In genomic region chr19:51338563-51339312, GRCh38 we compare ENCODE assay signal across 8 cellular contexts. TPM values are rescaled to one million over a fixed set of nuclear protein-coding genes. Genes with fewer than 3 reads are reported as not detected.
DNase-seq lines count a peak whose midpoint lies in the region; ATAC-seq, FAIRE-seq and TF ChIP-seq lines count a peak whose summit lies in the region.

No MANE protein-coding gene starts in this region.

- intact Hi-C loops in Calu3 (cut with micrococcal nuclease; ENCODE audit: unreplicated experiment): loop anchor here (1.0 to 5.0 kb wide), 3 partner anchors 28 to 324 kb away; partner anchors contain the start of gene ETFB
- intact Hi-C loops in Right ventricle myocardium superior (cut with DNase I): loop anchor here (2.0 kb wide), 1 partner anchor 100 kb away; no protein-coding TSS in a partner anchor
- intact Hi-C loops in pancreas (cut with DNase I): loop anchor here in 1 of 3 donors (10.0 kb wide), 1 partner anchor 86 kb away; no protein-coding TSS in a partner anchor

- WGBS in pancreas, 2 donors: 2% methylated on average over 43 of the region's 43 CpGs
- WGBS in thymus: 2% methylated on average over 43 of the region's 43 CpGs

- H3K27me3 ChIP-seq in pancreas (no peaks in the 10 kb centered on the region), thymus (ENCODE audit: control insufficient read depth, insufficient read depth) (peaks cover 22% of the 10 kb centered on the region)

- FAIRE-seq in pancreas (lab: Jason Lieb, UNC): no peak

- H3K4me1 Mint-ChIP-seq in Calu3 (ENCODE audit: low read depth, unreplicated experiment): peaks cover 30% of the 10 kb centered on the region

- H3K9me3 Mint-ChIP-seq in Calu3 (ENCODE audit: low read depth, unreplicated experiment): no peaks in the 10 kb centered on the region
- no peaks in the 10 kb centered on the region for H3K9me3 Mint-ChIP-seq in activated naive CD4-positive, alpha-beta T cell treated with anti-CD3 and anti-CD28 coated beads, Interleukin-2, amount 50 U/mL, for 72 hours

- H3K36me3 Mint-ChIP-seq in Calu3 (ENCODE audit: insufficient read depth, unreplicated experiment): peaks cover 29% of the 10 kb centered on the region
- no peaks in the 10 kb centered on the region for H3K36me3 Mint-ChIP-seq in activated naive CD4-positive, alpha-beta T cell treated with anti-CD3 and anti-CD28 coated beads, Interleukin-2, amount 50 U/mL, for 72 hours

- CTCF ChIA-PET in Calu3 (lab: Charles Lee): interaction anchor here (0.9 to 1.5 kb wide), 7 partner anchors 56 to 350 kb away, joined by 3 to 11 read pairs (median 9); no protein-coding TSS in a partner anchor

- DNase-seq in Calu3: peak; percentile 91
- DNase-seq in HuH-7.5 (ENCODE audit: low spot score): peak; percentile 96
- peak; percentile 10 for DNase-seq in SKM-1 (lab: John Stamatoyannopoulos, UW; ENCODE audit: unreplicated experiment)
- peak; percentile 86 to 90 for DNase-seq in activated naive CD4-positive, alpha-beta T cell treated with anti-CD3 and anti-CD28 coated beads, Interleukin-2, amount 50 U/mL, for 72 hours (ENCODE audit: low spot score in 2 of 2)
- peak; percentile 89 for DNase-seq in Right ventricle myocardium superior
- DNase-seq in pancreas: peak; percentile 67 to 92 (median 82)

- H3K4me1 ChIP-seq in pancreas (peaks cover 0 to 5% (median 5%) of the 10 kb centered on the region in 3 donors), thymus (ENCODE audit: control insufficient read depth, insufficient read depth, low read length) (peaks cover 8% of the 10 kb centered on the region)

- peak overlapping the region; percentile 72 for H3K4me3 Mint-ChIP-seq in Calu3 (ENCODE audit: low read depth, unreplicated experiment)

- ATAC-seq in GM21367 (IDR thresholded peaks at IDR 0.05; ENCODE audit: unreplicated experiment) (peak; percentile 58), Right ventricle myocardium superior (ENCODE audit: poor library complexity) (peak; percentile 81), pancreas (peak; percentile 80 to 91 (median 84))
- ATAC-seq in activated naive CD4-positive, alpha-beta T cell treated with anti-CD3 and anti-CD28 coated beads, Interleukin-2, amount 50 U/mL, for 72 hours: peak; percentile 75 to 77

- TSS peak; percentile 42 for BruUV-seq in Calu3 (replicated peaks; lab: Mats Ljungman, UMichigan)

- H3K4me3 ChIP-seq in pancreas (peak overlapping the region; percentile 26 to 79 (median 52)), thymus (ENCODE audit: low read length) (peak overlapping the region; percentile 69)

- no peak overlapping the region for H3K27ac Mint-ChIP-seq in Calu3 (ENCODE audit: unreplicated experiment)
- H3K27ac Mint-ChIP-seq in activated naive CD4-positive, alpha-beta T cell treated with anti-CD3 and anti-CD28 coated beads, Interleukin-2, amount 50 U/mL, for 72 hours: peak overlapping the region; percentile 66 to 91

- H3K36me3 ChIP-seq in pancreas (no peaks in the 10 kb centered on the region), thymus (ENCODE audit: control insufficient read depth, insufficient read depth) (no peaks in the 10 kb centered on the region)

- H3K9me3 ChIP-seq in pancreas: no peaks in the 10 kb centered on the region
- H3K9me3 ChIP-seq in thymus (ENCODE audit: control insufficient read depth): peaks cover 2% of the 10 kb centered on the region

- no peaks in the 10 kb centered on the region for H3K27me3 Mint-ChIP-seq in Calu3 (ENCODE audit: unreplicated experiment)

- TF ChIP-seq CTCF in Calu3 (IDR thresholded peaks at IDR 0.05; ENCODE audit: unreplicated experiment): peak; percentile 98
- TF ChIP-seq CTCF in pancreas (IDR thresholded peaks at IDR 0.05): peak; percentile 66 to 87 (median 78)

- H3K27ac ChIP-seq in pancreas (peak overlapping the region in 1 of 4 donors; percentile 15), thymus (ENCODE audit: low read depth) (no peak overlapping the region)

RNA-seq across cellular contexts. Expression of gene VSIG10L, which starts 3.2 kb away (rescaled TPM):
- total RNA-seq in Calu3 (2022) (3.0 and 3.6 TPM in 2 replicates), Right ventricle myocardium superior (0.65 TPM), pancreas (1 to 10 TPM in 1 of 6 donors, under 1 TPM in 4, not detected in 1; 0.16 to 1.1 (median 0.35) TPM)
- total RNA-seq in activated naive CD4-positive, alpha-beta T cell treated with anti-CD3 and anti-CD28 coated beads, Interleukin-2, amount 50 U/mL, for 72 hours: 1 to 10 TPM; 3.0 to 6.4 TPM
- polyA plus RNA-seq in pancreas (under 1 TPM; 0.94 to 0.99 TPM), thymus (5.7 TPM)

RNA-seq across cellular contexts. Expression of gene IGLON5, which starts 27.3 kb away (rescaled TPM):
- not detected in 2 replicates for total RNA-seq in Calu3 (2022)
- total RNA-seq in activated naive CD4-positive, alpha-beta T cell treated with anti-CD3 and anti-CD28 coated beads, Interleukin-2, amount 50 U/mL, for 72 hours: under 1 TPM in 1 of 2 donors, not detected in 1; 0.16 TPM
- total RNA-seq in Right ventricle myocardium superior: not detected
- total RNA-seq in pancreas: under 1 TPM in 2 of 6 donors, not detected in 4; 0.06 to 0.09 TPM
- under 1 TPM; 0.07 to 0.08 TPM for polyA plus RNA-seq in pancreas
- polyA plus RNA-seq in thymus: 0.25 TPM

RNA-seq across cellular contexts. Expression of gene ETFB, which starts 27.4 kb away (rescaled TPM):
- total RNA-seq in Calu3 (2022) (203 and 213 TPM in 2 replicates), Right ventricle myocardium superior (530 TPM), pancreas (10 to 100 TPM; 34.0 to 50.2 (median 45.0) TPM)
- 100 to 1,000 TPM; 147 to 153 TPM for total RNA-seq in activated naive CD4-positive, alpha-beta T cell treated with anti-CD3 and anti-CD28 coated beads, Interleukin-2, amount 50 U/mL, for 72 hours
- polyA plus RNA-seq in pancreas (10 to 100 TPM; 56.3 to 77.4 TPM), thymus (121 TPM)

RNA-seq across cellular contexts. Expression of gene CLDND2, which starts 30.1 kb away (rescaled TPM):
- total RNA-seq in Calu3 (2022) (1.1 and 1.2 TPM in 2 replicates), Right ventricle myocardium superior (0.46 TPM), pancreas (1 to 10 TPM in 1 of 6 donors, under 1 TPM in 4, not detected in 1; 0.46 to 1.5 (median 0.61) TPM)
- total RNA-seq in activated naive CD4-positive, alpha-beta T cell treated with anti-CD3 and anti-CD28 coated beads, Interleukin-2, amount 50 U/mL, for 72 hours: 1 to 10 TPM; 1.8 to 4.7 TPM
- polyA plus RNA-seq in pancreas (1 to 10 TPM; 4.3 to 7.7 TPM), thymus (2.1 TPM)

RNA-seq across cellular contexts. Expression of gene NKG7, which starts 33.7 kb away (rescaled TPM):
- total RNA-seq in Calu3 (2022) (not detected in 2 replicates), Right ventricle myocardium superior (2.3 TPM), pancreas (1 to 10 TPM in 3 of 6 donors, under 1 TPM in 1, not detected in 2; 0.98 to 2.1 (median 1.3) TPM)
- 10 to 100 TPM; 63.9 to 92.4 TPM for total RNA-seq in activated naive CD4-positive, alpha-beta T cell treated with anti-CD3 and anti-CD28 coated beads, Interleukin-2, amount 50 U/mL, for 72 hours
- polyA plus RNA-seq in pancreas (under 1 TPM; 0.56 to 0.80 TPM), thymus (11.6 TPM)

Comparison
In these comparisons a context has a peak if more than half of its experiments do, and no peak if none do; other contexts are left out.
1. DNase-seq: peak in every context shown above with its lines; median percentile 96 in HuH-7.5; 91 in Calu3; 89 in Right ventricle myocardium superior; 88 in activated naive CD4-positive, alpha-beta T cell treated with anti-CD3 and anti-CD28 coated beads, Interleukin-2, amount 50 U/mL, for 72 hours; 82 in pancreas; 10 in SKM-1.